1 cellular context compared by ENCODE assay signal in the genomic region with DNA sequence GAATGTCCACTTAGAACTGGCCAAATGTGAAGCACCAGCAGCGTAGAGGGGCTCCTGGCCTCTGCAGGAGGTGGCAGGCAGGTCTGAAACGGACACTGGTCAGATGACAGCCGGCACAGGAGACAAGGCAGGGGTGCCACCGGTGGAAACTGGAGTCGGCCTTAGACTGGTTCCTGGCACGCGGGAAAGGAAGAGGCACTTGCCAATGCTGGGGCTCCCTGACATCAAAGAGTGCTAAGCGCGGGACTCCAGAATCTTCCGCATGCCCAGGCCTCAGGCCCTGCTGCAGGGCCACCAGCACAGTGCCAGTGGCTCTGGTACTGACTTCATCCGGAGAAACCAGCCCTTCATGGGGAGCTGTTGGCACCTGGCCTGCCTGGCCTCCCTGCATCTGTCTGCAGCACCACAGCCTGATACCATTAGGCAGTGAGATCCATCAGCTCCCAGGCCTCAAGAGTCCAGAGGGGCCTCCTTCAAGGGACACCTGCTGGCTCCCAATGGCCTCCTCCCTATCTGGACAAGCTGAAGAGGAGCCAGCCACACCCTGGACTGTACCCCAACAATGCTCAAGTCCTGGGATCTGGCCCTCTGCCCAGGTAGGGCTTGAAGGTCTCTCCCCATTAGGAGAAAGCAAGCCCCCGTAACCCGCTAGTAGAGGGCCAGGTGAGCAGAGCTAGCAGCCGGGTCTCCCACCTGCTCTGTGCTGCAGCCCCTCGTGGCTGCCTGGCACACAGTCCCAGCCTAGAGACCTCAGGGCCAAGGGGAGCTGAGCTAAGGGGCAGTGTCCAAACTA.
TF ChIP-seq lines count a peak whose summit lies in the region.

No MANE protein-coding gene starts in this region.

TF ChIP-seq in HepG2, 621 proteins besides CTCF, POLR2A, EP300 and RAD21:
- TF ChIP-seq, protein P1, sequence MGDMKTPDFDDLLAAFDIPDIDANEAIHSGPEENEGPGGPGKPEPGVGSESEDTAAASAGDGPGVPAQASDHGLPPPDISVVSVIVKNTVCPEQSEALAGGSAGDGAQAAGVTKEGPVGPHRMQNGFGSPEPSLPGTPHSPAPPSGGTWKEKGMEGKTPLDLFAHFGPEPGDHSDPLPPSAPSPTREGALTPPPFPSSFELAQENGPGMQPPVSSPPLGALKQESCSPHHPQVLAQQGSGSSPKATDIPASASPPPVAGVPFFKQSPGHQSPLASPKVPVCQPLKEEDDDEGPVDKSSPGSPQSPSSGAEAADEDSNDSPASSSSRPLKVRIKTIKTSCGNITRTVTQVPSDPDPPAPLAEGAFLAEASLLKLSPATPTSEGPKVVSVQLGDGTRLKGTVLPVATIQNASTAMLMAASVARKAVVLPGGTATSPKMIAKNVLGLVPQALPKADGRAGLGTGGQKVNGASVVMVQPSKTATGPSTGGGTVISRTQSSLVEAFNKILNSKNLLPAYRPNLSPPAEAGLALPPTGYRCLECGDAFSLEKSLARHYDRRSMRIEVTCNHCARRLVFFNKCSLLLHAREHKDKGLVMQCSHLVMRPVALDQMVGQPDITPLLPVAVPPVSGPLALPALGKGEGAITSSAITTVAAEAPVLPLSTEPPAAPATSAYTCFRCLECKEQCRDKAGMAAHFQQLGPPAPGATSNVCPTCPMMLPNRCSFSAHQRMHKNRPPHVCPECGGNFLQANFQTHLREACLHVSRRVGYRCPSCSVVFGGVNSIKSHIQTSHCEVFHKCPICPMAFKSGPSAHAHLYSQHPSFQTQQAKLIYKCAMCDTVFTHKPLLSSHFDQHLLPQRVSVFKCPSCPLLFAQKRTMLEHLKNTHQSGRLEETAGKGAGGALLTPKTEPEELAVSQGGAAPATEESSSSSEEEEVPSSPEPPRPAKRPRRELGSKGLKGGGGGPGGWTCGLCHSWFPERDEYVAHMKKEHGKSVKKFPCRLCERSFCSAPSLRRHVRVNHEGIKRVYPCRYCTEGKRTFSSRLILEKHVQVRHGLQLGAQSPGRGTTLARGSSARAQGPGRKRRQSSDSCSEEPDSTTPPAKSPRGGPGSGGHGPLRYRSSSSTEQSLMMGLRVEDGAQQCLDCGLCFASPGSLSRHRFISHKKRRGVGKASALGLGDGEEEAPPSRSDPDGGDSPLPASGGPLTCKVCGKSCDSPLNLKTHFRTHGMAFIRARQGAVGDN (CRISPR knock-in tag; IDR thresholded peaks at IDR 0.05): 0 out of 2 replicates have a peak, but pooled peaks have one; percentile 12
- TF ChIP-seq, protein P2, sequence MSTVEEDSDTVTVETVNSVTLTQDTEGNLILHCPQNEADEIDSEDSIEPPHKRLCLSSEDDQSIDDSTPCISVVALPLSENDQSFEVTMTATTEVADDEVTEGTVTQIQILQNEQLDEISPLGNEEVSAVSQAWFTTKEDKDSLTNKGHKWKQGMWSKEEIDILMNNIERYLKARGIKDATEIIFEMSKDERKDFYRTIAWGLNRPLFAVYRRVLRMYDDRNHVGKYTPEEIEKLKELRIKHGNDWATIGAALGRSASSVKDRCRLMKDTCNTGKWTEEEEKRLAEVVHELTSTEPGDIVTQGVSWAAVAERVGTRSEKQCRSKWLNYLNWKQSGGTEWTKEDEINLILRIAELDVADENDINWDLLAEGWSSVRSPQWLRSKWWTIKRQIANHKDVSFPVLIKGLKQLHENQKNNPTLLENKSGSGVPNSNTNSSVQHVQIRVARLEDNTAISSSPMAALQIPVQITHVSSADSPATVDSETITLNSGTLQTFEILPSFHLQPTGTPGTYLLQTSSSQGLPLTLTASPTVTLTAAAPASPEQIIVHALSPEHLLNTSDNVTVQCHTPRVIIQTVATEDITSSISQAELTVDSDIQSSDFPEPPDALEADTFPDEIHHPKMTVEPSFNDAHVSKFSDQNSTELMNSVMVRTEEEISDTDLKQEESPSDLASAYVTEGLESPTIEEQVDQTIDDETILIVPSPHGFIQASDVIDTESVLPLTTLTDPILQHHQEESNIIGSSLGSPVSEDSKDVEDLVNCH (CRISPR knock-in tag; IDR thresholded peaks at IDR 0.05): no peak
